ENCODE assay signal across 8 cellular contexts in the genomic region with DNA sequence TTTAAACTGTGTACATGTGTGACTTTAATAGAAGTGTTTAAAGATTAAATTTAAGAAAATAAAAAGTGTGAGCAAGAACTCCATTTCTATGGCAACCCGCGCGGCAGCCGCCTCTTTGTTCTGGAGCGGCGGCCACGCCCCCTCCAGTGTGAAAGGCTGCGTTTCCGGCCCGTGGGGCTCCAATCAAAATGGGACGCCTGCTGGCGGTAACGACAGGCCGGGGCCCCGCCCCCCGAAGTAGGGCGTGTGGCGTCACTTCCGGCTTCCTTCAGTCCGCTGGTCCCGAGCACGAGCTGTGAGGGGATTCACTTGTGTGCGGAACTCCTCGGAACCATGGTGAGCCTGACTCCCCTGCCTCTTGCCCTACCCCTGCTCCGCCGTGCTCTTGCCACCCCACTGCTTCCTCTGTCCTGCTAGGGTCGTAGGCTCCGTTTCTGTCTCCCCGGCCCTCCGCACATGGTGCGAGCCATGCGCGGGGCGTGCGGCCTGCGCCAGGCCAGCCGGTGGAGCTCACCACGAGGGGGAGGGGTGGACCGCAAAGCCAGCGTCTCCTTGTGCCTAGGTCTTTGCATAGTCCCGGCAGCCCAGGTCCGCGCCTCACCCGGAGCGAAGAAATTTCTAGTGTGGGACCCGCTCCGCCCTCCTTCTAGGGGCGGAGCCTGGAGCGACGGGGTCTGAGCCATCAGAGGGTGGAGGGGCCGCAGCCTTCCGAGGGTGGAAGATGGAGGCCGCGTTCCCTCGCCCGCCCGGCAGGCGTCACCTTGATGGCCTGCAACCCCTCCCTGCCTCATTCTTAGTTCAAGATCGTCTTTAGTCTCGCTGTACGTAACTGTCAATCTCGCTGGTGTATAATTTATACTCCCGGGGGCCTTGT. TPM values are rescaled to one million over a fixed set of nuclear protein-coding genes. Genes with fewer than 3 reads are reported as not detected.
DNase-seq lines count a peak whose midpoint lies in the region; ATAC-seq and FAIRE-seq lines count a peak whose summit lies in the region.

A gene (plus strand): TSS at position 271 of the 874 bp plus-strand sequence. CDS start 63 bp downstream, at position 334.

- peaks cover 8 to 11% of the 10 kb centered on the region in 2 donors for H3K4me1 Mint-ChIP-seq in effector memory CD8-positive, alpha-beta T cell (ENCODE audit: low read depth in 2 of 2)
- peaks cover 5% of the 10 kb centered on the region for H3K4me1 Mint-ChIP-seq in memory B cell

- H3K9me3 Mint-ChIP-seq in effector memory CD8-positive, alpha-beta T cell, result no peaks in the 10 kb centered on the region
- H3K9me3 Mint-ChIP-seq in memory B cell, result no peaks in the 10 kb centered on the region

- ATAC-seq in GM21367 (IDR thresholded peaks at IDR 0.05; ENCODE audit: unreplicated experiment) (peak; percentile 95), memory B cell (ENCODE audit: low read depth) (peak; percentile 92)
- peak; percentile 92 for ATAC-seq in effector memory CD8-positive, alpha-beta T cell (replicated peaks)

- FAIRE-seq in HTR-8/SVneo (lab: Jason Lieb, UNC), result peak; percentile 9

- in situ Hi-C loops in Caki2 (cut with HindIII; ENCODE audit: low pct_unique_long_range_greater_than_20kb, low sequenced_read_pairs), result no loop called here

- peaks cover 50% of the 10 kb centered on the region for H3K36me3 Mint-ChIP-seq in effector memory CD8-positive, alpha-beta T cell (ENCODE audit: insufficient read depth)
- peaks cover 13% of the 10 kb centered on the region for H3K36me3 Mint-ChIP-seq in memory B cell

- H3K27ac Mint-ChIP-seq in effector memory CD8-positive, alpha-beta T cell, result peak within 1 kb of the TSS; percentile 98 to 99
- H3K27ac Mint-ChIP-seq in memory B cell, result peak within 1 kb of the TSS; percentile 99

- peak within 1 kb of the TSS; percentile 98 to 99 for H3K4me3 Mint-ChIP-seq in effector memory CD8-positive, alpha-beta T cell
- peak within 1 kb of the TSS; percentile 99 for H3K4me3 Mint-ChIP-seq in memory B cell

- H3K27me3 Mint-ChIP-seq in effector memory CD8-positive, alpha-beta T cell, result no peaks in the 10 kb centered on the region
- H3K27me3 Mint-ChIP-seq in memory B cell, result no peaks in the 10 kb centered on the region

- DNase-seq in Caki2 (ENCODE audit: low read depth) (peak; percentile 96), HTR-8/SVneo (ENCODE audit: insufficient read length, low spot score) (peak; percentile 93), NOMO-1 treated with DMSO at 0.1 percent for 48 hours (lab: John Stamatoyannopoulos, UW; ENCODE audit: unreplicated experiment) (peak; percentile 92), memory B cell (ENCODE audit: low spot score in 2 of 2) (peak; percentile 91 to 93)
- DNase-seq in activated CD8-positive, alpha-beta memory T cell treated with anti-CD3 and anti-CD28 coated beads for 4 hours (ENCODE audit: low read depth in 2 of 2), result peak; percentile 95 to 96
- DNase-seq in effector memory CD8-positive, alpha-beta T cell, result peak; percentile 94 to 97 (median 95)
- peak; percentile 94 for DNase-seq in stimulated activated CD8-positive, alpha-beta memory T cell treated with anti-CD3 and anti-CD28 coated beads, Interleukin-12 subunit alpha, Interleukin-12 subunit beta, amount 100 ng/mL, for 24 hours (ENCODE audit: extremely low read depth)

RNA-seq across cellular contexts. Expression of the gene that starts here (rescaled TPM):
- total RNA-seq in Caki2 (2014; rRNA removed; shearing (Covaris generic); ENCODE audit: low replicate concordance), result 577 and 641 TPM in 2 replicates

Comparison
In these comparisons a context has a peak if more than half of its experiments do, and no peak if none do; other contexts are left out.
1. Peak in every context shown above with its lines: DNase-seq and ATAC-seq.